In genomic region chr21:33286600-33287456, GRCh38 we compare ENCODE assay signal across 8 cellular contexts. TPM values are rescaled to one million over a fixed set of nuclear protein-coding genes. Genes with fewer than 3 reads are reported as not detected.
DNase-seq lines count a peak whose midpoint lies in the region; ATAC-seq and TF ChIP-seq lines count a peak whose summit lies in the region.

No MANE protein-coding gene starts in this region.

- peak overlapping the region in 4 of 5 donors; percentile 22 to 63 (median 38) for H3K9ac ChIP-seq in subcutaneous abdominal adipose tissue (ENCODE audit: low read length in 5 of 5)

- H3K27ac ChIP-seq in subcutaneous abdominal adipose tissue (ENCODE audit: low read depth, low read length), result peak overlapping the region; percentile 79

- H3K4me1 Mint-ChIP-seq in natural killer cell treated with Interleukin-12 subunit alpha and Interleukin-12 subunit beta and Interleukin-15 and Interleukin-18, amount 100 ng/mL, for 72 hours (ENCODE audit: low read depth in 2 of 2), result peaks cover 0 to 5% of the 10 kb centered on the region in 2 donors

- no peak for TF ChIP-seq CTCF in astrocyte of the spinal cord (IDR thresholded peaks at IDR 0.05; ENCODE audit: low read depth, low read length)

- peaks cover 5 to 39% (median 27%) of the 10 kb centered on the region in 5 donors for H3K4me1 ChIP-seq in subcutaneous abdominal adipose tissue (ENCODE audit: control insufficient read depth in 5 of 5, insufficient read depth in 5 of 5, low read length in 5 of 5)

- H3K36me3 Mint-ChIP-seq in natural killer cell treated with Interleukin-12 subunit alpha and Interleukin-12 subunit beta and Interleukin-15 and Interleukin-18, amount 100 ng/mL, for 72 hours, result peaks cover 22% of the 10 kb centered on the region

- H3K27me3 Mint-ChIP-seq in natural killer cell treated with Interleukin-12 subunit alpha and Interleukin-12 subunit beta and Interleukin-15 and Interleukin-18, amount 100 ng/mL, for 72 hours, result no peaks in the 10 kb centered on the region

- DNase-seq in M059J (ENCODE audit: low read depth) (peak; percentile 87), astrocyte of the spinal cord (ENCODE audit: low read depth, low spot score) (peak; percentile 82), kidney glomerular epithelial cell (lab: John Stamatoyannopoulos, UW) (peak; percentile 94), globus pallidus (ENCODE audit: low spot score) (no peak)
- DNase-seq in natural killer cell treated with Interleukin-12 subunit alpha and Interleukin-12 subunit beta and Interleukin-15 and Interleukin-18, amount 100 ng/mL, for 72 hours (ENCODE audit: low spot score), result no peak

- no peaks in the 10 kb centered on the region for H3K27me3 ChIP-seq in subcutaneous abdominal adipose tissue (ENCODE audit: control insufficient read depth in 5 of 5, insufficient read depth in 4 of 5, low read length in 5 of 5)

- ATAC-seq in natural killer cell treated with Interleukin-12 subunit alpha and Interleukin-12 subunit beta and Interleukin-15 and Interleukin-18, amount 100 ng/mL, for 72 hours, result no peak
- no peak for ATAC-seq in activated CD4-positive, CD25-positive, alpha-beta regulatory T cell treated with anti-CD3 and anti-CD28 coated beads, Interleukin-2, amount 50 U/mL, for 24 hours
- no peak for ATAC-seq in HG03039 (IDR thresholded peaks at IDR 0.05; ENCODE audit: unreplicated experiment)

- H3K36me3 ChIP-seq in subcutaneous abdominal adipose tissue (ENCODE audit: control insufficient read depth in 5 of 5, insufficient read depth in 5 of 5, low read length in 5 of 5), result peaks cover 6 to 69% (median 55%) of the 10 kb centered on the region in 5 donors

- H3K27ac Mint-ChIP-seq in natural killer cell treated with Interleukin-12 subunit alpha and Interleukin-12 subunit beta and Interleukin-15 and Interleukin-18, amount 100 ng/mL, for 72 hours, result peak overlapping the region in 1 of 2 donors; percentile 35

- H3K9me3 Mint-ChIP-seq in natural killer cell treated with Interleukin-12 subunit alpha and Interleukin-12 subunit beta and Interleukin-15 and Interleukin-18, amount 100 ng/mL, for 72 hours, result no peaks in the 10 kb centered on the region

- no peak overlapping the region for H3K4me3 Mint-ChIP-seq in natural killer cell treated with Interleukin-12 subunit alpha and Interleukin-12 subunit beta and Interleukin-15 and Interleukin-18, amount 100 ng/mL, for 72 hours

- no peaks in the 10 kb centered on the region for H3K9me3 ChIP-seq in subcutaneous abdominal adipose tissue (ENCODE audit: control insufficient read depth in 5 of 5, low read length in 5 of 5)

- in situ Hi-C loops in astrocyte of the spinal cord (cut with HindIII; ENCODE audit: low sequenced_read_pairs), result no loop called here

- H3K4me3 ChIP-seq in astrocyte of the spinal cord (ENCODE audit: low read depth, low read length) (no peak overlapping the region), subcutaneous abdominal adipose tissue (ENCODE audit: low read depth in 1 of 5, low read length in 5 of 5) (peak overlapping the region in 2 of 5 donors; percentile 7 to 22)

RNA-seq across cellular contexts. Expression of gene IL10RB, which starts 20.7 kb away (rescaled TPM):
- total RNA-seq in M059J (2014; rRNA removed; shearing (Covaris generic)), result 94.3 and 102 TPM in 2 replicates
- total RNA-seq in natural killer cell treated with Interleukin-12 subunit alpha and Interleukin-12 subunit beta and Interleukin-15 and Interleukin-18, amount 100 ng/mL, for 72 hours, result 10 to 100 TPM; 19.9 to 22.2 TPM

RNA-seq across cellular contexts. Expression of gene IFNAR1, which starts 37.9 kb away (rescaled TPM):
- total RNA-seq in M059J (2014; rRNA removed; shearing (Covaris generic)), result 15.1 and 19.8 TPM in 2 replicates
- 10 to 100 TPM; 16.0 to 16.6 TPM for total RNA-seq in natural killer cell treated with Interleukin-12 subunit alpha and Interleukin-12 subunit beta and Interleukin-15 and Interleukin-18, amount 100 ng/mL, for 72 hours

RNA-seq across cellular contexts. Expression of gene IFNAR2, which starts 57.1 kb away (rescaled TPM):
- total RNA-seq in M059J (2014; rRNA removed; shearing (Covaris generic)), result 9.1 and 17.6 TPM in 2 replicates
- total RNA-seq in natural killer cell treated with Interleukin-12 subunit alpha and Interleukin-12 subunit beta and Interleukin-15 and Interleukin-18, amount 100 ng/mL, for 72 hours, result 10 to 100 TPM; 16.9 to 17.6 TPM

Comparison
In these comparisons a context has a peak if more than half of its experiments do, and no peak if none do; other contexts are left out.
1. DNase-seq: peak in M059J (single experiment), astrocyte of the spinal cord (single experiment) and kidney glomerular epithelial cell (single experiment); none in natural killer cell treated with Interleukin-12 subunit alpha and Interleukin-12 subunit beta and Interleukin-15 and Interleukin-18, amount 100 ng/mL, for 72 hours (single experiment) and globus pallidus (single experiment).